9 cellular contexts compared by ENCODE assay signal in the genomic region with DNA sequence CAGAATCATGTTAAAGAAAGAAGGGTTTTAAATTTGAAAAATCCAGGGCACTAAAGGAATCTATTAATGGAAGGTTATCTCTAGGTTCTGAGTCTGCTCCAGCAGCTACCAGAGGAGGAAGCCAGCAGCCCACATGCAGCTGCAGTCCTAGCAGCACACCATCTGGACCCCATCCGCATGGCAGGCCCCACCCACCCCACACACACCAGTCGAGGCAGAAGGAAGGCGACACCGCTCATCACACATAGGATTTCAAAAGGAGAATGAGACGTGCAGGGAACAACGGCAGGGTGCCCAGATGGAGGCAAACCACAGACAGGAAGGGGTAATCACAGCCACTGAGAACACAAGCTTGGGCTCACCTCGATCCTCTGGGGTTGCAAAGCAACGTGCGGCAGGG.
DNase-seq lines count a peak whose midpoint lies in the region; ATAC-seq, FAIRE-seq and TF ChIP-seq lines count a peak whose summit lies in the region.
"Had no signal": no experiment of that assay in that cellular context is flagged by ENCODE, and none has a peak within 500 bp of the region (broad histone marks: within the 10 kb centered on the region; RNA-seq: fewer than 3 reads in every experiment).

No MANE protein-coding gene starts in this region.

- ATAC-seq in WTC11 (peak; percentile 35), GM19397 (IDR thresholded peaks at IDR 0.05; ENCODE audit: unreplicated experiment) (no peak), GM21447 (IDR thresholded peaks at IDR 0.05; ENCODE audit: unreplicated experiment) (no peak)

- H3K9ac ChIP-seq in keratinocyte (ENCODE audit: control insufficient read depth, extremely low read depth, insufficient read depth, low read length): no peak overlapping the region

- no peak overlapping the region for H3K27ac ChIP-seq in keratinocyte (ENCODE audit: control insufficient read depth, insufficient read depth, low read length)
- no peak overlapping the region for H3K27ac ChIP-seq in tibial artery

- CTCF ChIA-PET in WTC11 (lab: Charles Lee): interaction anchor here (0.8 to 1.3 kb wide), 5 partner anchors 16 to 128 kb away, joined by 3 to 6 read pairs (median 3); a partner anchor contains a TSS

- DNase-seq in AG20443 (ENCODE audit: low spot score) (peak; percentile 59), H7 (peak; percentile 62), WTC11 (ENCODE audit: low spot score) (no peak), keratinocyte (ENCODE audit: low read depth, low spot score) (no peak), tibial artery (no peak), NCI-H2029 treated with DMSO at 0.1 percent for 48 hours (lab: John Stamatoyannopoulos, UW) (no peak)

- no peaks in the 10 kb centered on the region for H3K9me3 Mint-ChIP-seq in WTC11
- H3K9me3 Mint-ChIP-seq: memory B cell had no signal

- H3K27ac Mint-ChIP-seq in WTC11: peak overlapping the region; percentile 41; the same call in 1 of the 2 replicates
- H3K27ac Mint-ChIP-seq: memory B cell had no signal

- POLR2A ChIA-PET in WTC11 (lab: Charles Lee): no interaction called here

- H3K4me1 ChIP-seq in keratinocyte (ENCODE audit: control insufficient read depth, extremely low read depth, insufficient read depth, low read length) (peaks cover 44% of the 10 kb centered on the region), tibial artery (no peaks in the 10 kb centered on the region)

- peaks cover 21% of the 10 kb centered on the region for H3K4me1 Mint-ChIP-seq in WTC11

- no peak for FAIRE-seq in keratinocyte (lab: Jason Lieb, UNC)

- peak overlapping the region; percentile 32 for H2AFZ ChIP-seq in keratinocyte (ENCODE audit: control insufficient read depth, low read length)

- H3K4me3 ChIP-seq in H7 (ENCODE audit: insufficient read depth, low read depth, low read length) (no peak overlapping the region), keratinocyte (ENCODE audit: control insufficient read depth in 2 of 3, extremely low read depth in 1 of 3, insufficient read depth in 2 of 3, low read depth in 1 of 3, low read length in 3 of 3) (no peak overlapping the region), tibial artery (no peak overlapping the region)

- dilution Hi-C loops in keratinocyte (cut with MboI; ENCODE audit: extremely low pct_ligation_motif_present, low sequenced_read_pairs): no loop called here

- H3K9me1 ChIP-seq in keratinocyte (ENCODE audit: control insufficient read depth, extremely low read depth, insufficient read depth, low read length): no peaks in the 10 kb centered on the region

- no peaks in the 10 kb centered on the region for H3K79me2 ChIP-seq in keratinocyte (ENCODE audit: control insufficient read depth, insufficient read depth, low read length)

- H3K9me3 ChIP-seq in keratinocyte (ENCODE audit: control insufficient read depth, low read depth, low read length): no peaks in the 10 kb centered on the region
- no peaks in the 10 kb centered on the region for H3K9me3 ChIP-seq in tibial artery

- intact Hi-C loops in tibial artery (cut with DNase I; ENCODE audit: low total_unique reads): no loop called here

- H3K36me3 Mint-ChIP-seq in WTC11: peaks cover 43% of the 10 kb centered on the region
- H3K36me3 Mint-ChIP-seq: memory B cell had no signal

- no peak overlapping the region for H3K4me3 Mint-ChIP-seq in WTC11
- H3K4me3 Mint-ChIP-seq: memory B cell had no signal

- H3K27me3 Mint-ChIP-seq in WTC11 (ENCODE audit: low read depth): no peaks in the 10 kb centered on the region

- H3K27me3 ChIP-seq in H7 (ENCODE audit: control insufficient read depth, insufficient read depth, low read length) (no peaks in the 10 kb centered on the region), keratinocyte (ENCODE audit: control insufficient read depth, extremely low read depth, insufficient read depth, low read length) (no peaks in the 10 kb centered on the region), tibial artery (no peaks in the 10 kb centered on the region)

- H3K4me2 ChIP-seq in keratinocyte (ENCODE audit: control insufficient read depth, extremely low read depth, insufficient read depth, low read depth, low read length): no peak overlapping the region

- TF ChIP-seq CTCF in WTC11 (IDR thresholded peaks at IDR 0.05) (no peak), keratinocyte (optimal IDR thresholded peaks at IDR 0.05 in 1 of 3, IDR thresholded peaks at IDR 0.05 in 1 of 3, conservative IDR thresholded peaks at IDR 0.05 in 1 of 3; ENCODE audit: extremely low read depth in 1 of 3, insufficient read depth in 2 of 3, low read length in 3 of 3) (no peak), tibial artery (IDR thresholded peaks at IDR 0.05) (no peak)

- H3K36me3 ChIP-seq in H7 (replicated peaks; ENCODE audit: control insufficient read depth, insufficient read depth, low read length): peaks cover 14% of the 10 kb centered on the region
- no peaks in the 10 kb centered on the region for H3K36me3 ChIP-seq in keratinocyte (ENCODE audit: control insufficient read depth in 2 of 2, extremely low read depth in 1 of 2, insufficient read depth in 2 of 2, low read length in 2 of 2)
- H3K36me3 ChIP-seq in tibial artery: peaks cover 8 to 49% (median 19%) of the 10 kb centered on the region in 3 donors

- H4K20me1 ChIP-seq in keratinocyte (ENCODE audit: control insufficient read depth, extremely low read depth, insufficient read depth, low read length): no peaks in the 10 kb centered on the region

TF ChIP-seq in WTC11, 78 proteins besides CTCF, POLR2A, EP300 and RAD21 (continues in another document):
- no peak for TF ChIP-seq ZNF232 (CRISPR knock-in tag; IDR thresholded peaks at IDR 0.05)
- TF ChIP-seq CBFB (CRISPR knock-in tag; IDR thresholded peaks at IDR 0.05; ENCODE audit: low read depth): no peak
- no peak for TF ChIP-seq JAZF1 (CRISPR knock-in tag; IDR thresholded peaks at IDR 0.05)
- TF ChIP-seq GABPB1 (CRISPR knock-in tag; IDR thresholded peaks at IDR 0.05): no peak
- TF ChIP-seq ZNF317 (CRISPR knock-in tag; IDR thresholded peaks at IDR 0.05; ENCODE audit: borderline replicate concordance, low read depth): no peak
- no peak for TF ChIP-seq ATF1 (CRISPR knock-in tag; IDR thresholded peaks at IDR 0.05)
- no peak for TF ChIP-seq OVOL2 (CRISPR knock-in tag; IDR thresholded peaks at IDR 0.05; ENCODE audit: borderline replicate concordance)
- no peak for TF ChIP-seq ZNF416 (CRISPR knock-in tag; IDR thresholded peaks at IDR 0.05)
- TF ChIP-seq ELF4 (CRISPR knock-in tag; IDR thresholded peaks at IDR 0.05; ENCODE audit: low read depth): no peak
- no peak for TF ChIP-seq ZNF219 (CRISPR knock-in tag; IDR thresholded peaks at IDR 0.05; ENCODE audit: borderline replicate concordance)
- TF ChIP-seq, protein P1, sequence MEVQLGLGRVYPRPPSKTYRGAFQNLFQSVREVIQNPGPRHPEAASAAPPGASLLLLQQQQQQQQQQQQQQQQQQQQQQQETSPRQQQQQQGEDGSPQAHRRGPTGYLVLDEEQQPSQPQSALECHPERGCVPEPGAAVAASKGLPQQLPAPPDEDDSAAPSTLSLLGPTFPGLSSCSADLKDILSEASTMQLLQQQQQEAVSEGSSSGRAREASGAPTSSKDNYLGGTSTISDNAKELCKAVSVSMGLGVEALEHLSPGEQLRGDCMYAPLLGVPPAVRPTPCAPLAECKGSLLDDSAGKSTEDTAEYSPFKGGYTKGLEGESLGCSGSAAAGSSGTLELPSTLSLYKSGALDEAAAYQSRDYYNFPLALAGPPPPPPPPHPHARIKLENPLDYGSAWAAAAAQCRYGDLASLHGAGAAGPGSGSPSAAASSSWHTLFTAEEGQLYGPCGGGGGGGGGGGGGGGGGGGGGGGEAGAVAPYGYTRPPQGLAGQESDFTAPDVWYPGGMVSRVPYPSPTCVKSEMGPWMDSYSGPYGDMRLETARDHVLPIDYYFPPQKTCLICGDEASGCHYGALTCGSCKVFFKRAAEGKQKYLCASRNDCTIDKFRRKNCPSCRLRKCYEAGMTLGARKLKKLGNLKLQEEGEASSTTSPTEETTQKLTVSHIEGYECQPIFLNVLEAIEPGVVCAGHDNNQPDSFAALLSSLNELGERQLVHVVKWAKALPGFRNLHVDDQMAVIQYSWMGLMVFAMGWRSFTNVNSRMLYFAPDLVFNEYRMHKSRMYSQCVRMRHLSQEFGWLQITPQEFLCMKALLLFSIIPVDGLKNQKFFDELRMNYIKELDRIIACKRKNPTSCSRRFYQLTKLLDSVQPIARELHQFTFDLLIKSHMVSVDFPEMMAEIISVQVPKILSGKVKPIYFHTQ (CRISPR knock-in tag; IDR thresholded peaks at IDR 0.05): no peak
- TF ChIP-seq, protein P2, sequence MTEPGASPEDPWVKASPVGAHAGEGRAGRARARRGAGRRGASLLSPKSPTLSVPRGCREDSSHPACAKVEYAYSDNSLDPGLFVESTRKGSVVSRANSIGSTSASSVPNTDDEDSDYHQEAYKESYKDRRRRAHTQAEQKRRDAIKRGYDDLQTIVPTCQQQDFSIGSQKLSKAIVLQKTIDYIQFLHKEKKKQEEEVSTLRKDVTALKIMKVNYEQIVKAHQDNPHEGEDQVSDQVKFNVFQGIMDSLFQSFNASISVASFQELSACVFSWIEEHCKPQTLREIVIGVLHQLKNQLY (CRISPR knock-in tag; IDR thresholded peaks at IDR 0.05): no peak
- TF ChIP-seq NR2C2 (CRISPR knock-in tag; IDR thresholded peaks at IDR 0.05): no peak
- TF ChIP-seq, protein P3, sequence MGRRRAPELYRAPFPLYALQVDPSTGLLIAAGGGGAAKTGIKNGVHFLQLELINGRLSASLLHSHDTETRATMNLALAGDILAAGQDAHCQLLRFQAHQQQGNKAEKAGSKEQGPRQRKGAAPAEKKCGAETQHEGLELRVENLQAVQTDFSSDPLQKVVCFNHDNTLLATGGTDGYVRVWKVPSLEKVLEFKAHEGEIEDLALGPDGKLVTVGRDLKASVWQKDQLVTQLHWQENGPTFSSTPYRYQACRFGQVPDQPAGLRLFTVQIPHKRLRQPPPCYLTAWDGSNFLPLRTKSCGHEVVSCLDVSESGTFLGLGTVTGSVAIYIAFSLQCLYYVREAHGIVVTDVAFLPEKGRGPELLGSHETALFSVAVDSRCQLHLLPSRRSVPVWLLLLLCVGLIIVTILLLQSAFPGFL (CRISPR knock-in tag; IDR thresholded peaks at IDR 0.05; ENCODE audit: borderline replicate concordance): no peak
- no peak for TF ChIP-seq MXD4 (CRISPR knock-in tag; IDR thresholded peaks at IDR 0.05; ENCODE audit: borderline replicate concordance)
- no peak for TF ChIP-seq ZNF396 (CRISPR knock-in tag; IDR thresholded peaks at IDR 0.05; ENCODE audit: borderline replicate concordance)
- TF ChIP-seq TEAD4 (CRISPR knock-in tag; IDR thresholded peaks at IDR 0.05): no peak
- no peak for TF ChIP-seq NR3C1 (CRISPR knock-in tag; conservative IDR thresholded peaks at IDR 0.05; ENCODE audit: low read depth)

Comparison
In these comparisons a context has a peak if more than half of its experiments do, and no peak if none do; other contexts are left out.
1. DNase-seq: peak in AG20443 (single experiment) and H7 (single experiment); none in WTC11 (single experiment), keratinocyte (single experiment), tibial artery (0 of 2) and NCI-H2029 treated with DMSO at 0.1 percent for 48 hours (single experiment).